In the genomic region with DNA sequence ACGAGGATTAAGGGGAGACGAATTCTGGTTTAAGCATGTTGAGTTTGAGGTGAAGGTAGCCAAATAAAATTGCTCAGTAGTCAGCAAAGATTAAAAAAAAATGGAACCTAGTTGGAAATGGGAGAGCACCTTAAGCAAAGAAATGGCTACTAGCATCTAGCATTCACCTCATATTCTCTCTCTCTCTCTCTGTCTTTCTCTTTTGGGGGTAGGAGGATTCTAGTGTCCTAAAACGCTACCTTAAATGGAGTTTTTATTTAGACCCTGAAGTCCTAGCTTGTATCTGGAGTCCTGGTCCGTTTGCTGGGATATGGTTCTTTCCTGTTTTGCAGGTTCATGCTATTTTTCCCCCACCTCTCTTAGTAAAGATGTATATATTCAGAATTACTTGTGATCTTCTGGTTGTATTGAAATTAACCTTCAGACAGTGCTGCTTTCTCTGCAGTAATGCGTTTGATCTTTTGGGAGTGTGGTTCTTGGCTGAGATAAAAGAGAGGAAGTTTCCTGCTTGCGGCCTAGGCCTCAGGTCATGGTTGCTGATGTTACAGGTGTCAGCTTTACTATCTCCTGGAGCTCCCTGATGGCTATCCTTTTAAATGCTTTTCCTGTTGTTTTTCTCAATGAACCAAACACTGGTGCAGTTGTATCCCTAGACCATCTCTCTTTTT, we compare ENCODE assay signal across 11 cellular contexts. TPM values are rescaled to one million over a fixed set of nuclear protein-coding genes. Genes with fewer than 3 reads are reported as not detected.
A peak's percentile ranks its signal among the peaks of the same experiment; 100 is the strongest.
DNase-seq lines count a peak whose midpoint lies in the region; ATAC-seq, FAIRE-seq and TF ChIP-seq lines count a peak whose summit lies in the region.
"Had no signal": no experiment of that assay in that cellular context is flagged by ENCODE, and none has a peak within 500 bp of the region (broad histone marks: within the 10 kb centered on the region; RNA-seq: fewer than 3 reads in every experiment).

No MANE protein-coding gene starts in this region.

- ATAC-seq in gastrocnemius medialis: no peak
- ATAC-seq: Right ventricle myocardium inferior, sciatic nerve had no signal

- in situ Hi-C loops in gastrocnemius medialis (cut with MboI; ENCODE audit: low sequenced_read_pairs in 4 of 4): no loop called here

- H3K27ac Mint-ChIP-seq in activated naive CD8-positive, alpha-beta T cell treated with anti-CD3 and anti-CD28 coated beads for 36 hours: peak overlapping the region; percentile 74

- peaks cover 81% of the 10 kb centered on the region for H3K4me1 Mint-ChIP-seq in activated naive CD8-positive, alpha-beta T cell treated with anti-CD3 and anti-CD28 coated beads for 36 hours

- no peaks in the 10 kb centered on the region for H3K36me3 ChIP-seq in gastrocnemius medialis

- H3K4me3 ChIP-seq in gastrocnemius medialis: no peak overlapping the region

- no peak for TF ChIP-seq CTCF in gastrocnemius medialis (IDR thresholded peaks at IDR 0.05 in 4 of 5, conservative IDR thresholded peaks at IDR 0.05 in 1 of 5)

- H3K27ac ChIP-seq in gastrocnemius medialis: peak overlapping the region in 3 of 4 donors; percentile 0 to 65 (median 55)

- H3K4me3 Mint-ChIP-seq in activated naive CD8-positive, alpha-beta T cell treated with anti-CD3 and anti-CD28 coated beads for 36 hours: peak overlapping the region; percentile 47

- no peak for DNase-seq in GM12891 (ENCODE audit: insufficient read length, low spot score)
- DNase-seq in T follicular helper cell (ENCODE audit: low read depth): peak; percentile 51
- peak; percentile 31 for DNase-seq in activated naive CD8-positive, alpha-beta T cell treated with anti-CD3 and anti-CD28 coated beads for 36 hours
- DNase-seq in gastrocnemius medialis: no peak
- DNase-seq in NCI-H2171 treated with DMSO at 0.1 percent for 48 hours (lab: John Stamatoyannopoulos, UW): no peak
- DNase-seq in medulla oblongata (ENCODE audit: extremely low spot score): no peak
- no peak for DNase-seq in middle frontal gyrus (ENCODE audit: extremely low spot score, low spot score)
- DNase-seq: NCI-H2081 had no signal

- peak; percentile 33 for FAIRE-seq in GM12891 (lab: Jason Lieb, UNC)
- FAIRE-seq: GM18507 had no signal

- peaks cover 70 to 79% of the 10 kb centered on the region in 2 donors for H3K4me1 ChIP-seq in gastrocnemius medialis

- peaks cover 25% of the 10 kb centered on the region for H3K36me3 Mint-ChIP-seq in activated naive CD8-positive, alpha-beta T cell treated with anti-CD3 and anti-CD28 coated beads for 36 hours

- intact Hi-C loops in gastrocnemius medialis (cut with DNase I; ENCODE audit: low total_unique reads): no loop called here

- H3K9me3 Mint-ChIP-seq in activated naive CD8-positive, alpha-beta T cell treated with anti-CD3 and anti-CD28 coated beads for 36 hours: peaks cover 3% of the 10 kb centered on the region

- no peak for TF ChIP-seq POLR2A in GM12891 (IDR thresholded peaks at IDR 0.05; ENCODE audit: low read depth, low read length)
- TF ChIP-seq POLR2A in gastrocnemius medialis (IDR thresholded peaks at IDR 0.05): no peak

- no peaks in the 10 kb centered on the region for H3K27me3 Mint-ChIP-seq in activated naive CD8-positive, alpha-beta T cell treated with anti-CD3 and anti-CD28 coated beads for 36 hours

- H3K27me3 ChIP-seq in gastrocnemius medialis: no peaks in the 10 kb centered on the region

- no peaks in the 10 kb centered on the region for H3K9me3 ChIP-seq in gastrocnemius medialis

TF ChIP-seq in GM12891, 5 proteins besides CTCF, POLR2A, EP300 and RAD21:
- peak; percentile 47; the same call in 1 of the 2 replicates for TF ChIP-seq SPI1 (IDR thresholded peaks at IDR 0.05; ENCODE audit: low read depth, low read length)
- TF ChIP-seq POLR2AphosphoS5 (IDR thresholded peaks at IDR 0.05; ENCODE audit: low read depth, low read length): no peak

RNA-seq across cellular contexts. Expression of a gene that starts 8.0 kb away (rescaled TPM):
- polyA plus RNA-seq in GM12891 (2012; ENCODE audit: low read depth, missing spikeins): 4.2 TPM
- 10 to 100 TPM; 30.4 to 32.1 TPM for total RNA-seq in activated naive CD8-positive, alpha-beta T cell treated with anti-CD3 and anti-CD28 coated beads for 36 hours
- total RNA-seq in gastrocnemius medialis: 10 to 100 TPM; 13.5 to 19.0 (median 14.3) TPM

Comparison
In these comparisons a context has a peak if more than half of its experiments do, and no peak if none do; other contexts are left out.
1. DNase-seq: peak in T follicular helper cell (single experiment) and activated naive CD8-positive, alpha-beta T cell treated with anti-CD3 and anti-CD28 coated beads for 36 hours (single experiment); none in GM12891 (single experiment), gastrocnemius medialis (0 of 2), NCI-H2171 treated with DMSO at 0.1 percent for 48 hours (single experiment), medulla oblongata (single experiment) and middle frontal gyrus (single experiment).